ENCODE assay signal across 13 cellular contexts in genomic region chr2:8566788-8567468, GRCh38.
A peak's percentile ranks its signal among the peaks of the same experiment; 100 is the strongest.
DNase-seq lines count a peak whose midpoint lies in the region; ATAC-seq and TF ChIP-seq lines count a peak whose summit lies in the region.
"Had no signal": no experiment of that assay in that cellular context is flagged by ENCODE, and none has a peak within 500 bp of the region (broad histone marks: within the 10 kb centered on the region; RNA-seq: fewer than 3 reads in every experiment).

No MANE protein-coding gene starts in this region.

- POLR2A ChIA-PET in HEK293 (lab: Yijun Ruan, JAX), result interaction anchor here (1.5 kb wide), 1 partner anchor 114 kb away, joined by 5 read pairs; the partner anchor contains the start of gene ID2

- H2AFZ ChIP-seq in neural progenitor cell (replicated peaks), result no peak overlapping the region

- no peak overlapping the region for H3K4me3 Mint-ChIP-seq in neural progenitor cell
- H3K4me3 Mint-ChIP-seq: activated naive CD8-positive, alpha-beta T cell treated with anti-CD3 and anti-CD28 coated beads, Interleukin-2, amount 10 ng/mL, durations not matched to agents 7 days and 5 days; central memory CD8-positive, alpha-beta T cell had no signal

- H3K36me3 Mint-ChIP-seq in neural progenitor cell, result peaks cover 2% of the 10 kb centered on the region

- no peak for TF ChIP-seq POLR2A in upper lobe of left lung (IDR thresholded peaks at IDR 0.05)

- H3K79me2 ChIP-seq in neural progenitor cell (ENCODE audit: low read depth), result no peaks in the 10 kb centered on the region

- no peak for TF ChIP-seq EP300 in upper lobe of left lung (IDR thresholded peaks at IDR 0.05)

- no peaks in the 10 kb centered on the region for H3F3A ChIP-seq in neural progenitor cell (ENCODE audit: low read depth)

- CTCF ChIA-PET in HEK293 (lab: Yijun Ruan, JAX), result no interaction called here

- TF ChIP-seq CTCF in HEK293 (tag by site-specific recombination; IDR thresholded peaks at IDR 0.05) (no peak), neural progenitor cell (IDR thresholded peaks at IDR 0.05) (no peak), upper lobe of left lung (IDR thresholded peaks at IDR 0.05) (no peak)

- H3K4me3 ChIP-seq in HEK293 (ENCODE audit: low read depth, low read length) (no peak overlapping the region), neural progenitor cell (no peak overlapping the region), upper lobe of left lung (no peak overlapping the region)

- H3K9me3 ChIP-seq in HEK293 (ENCODE audit: control insufficient read depth, insufficient read depth, low read depth, low read length), result no peaks in the 10 kb centered on the region
- no peaks in the 10 kb centered on the region for H3K9me3 ChIP-seq in neural progenitor cell (ENCODE audit: low read depth)
- no peaks in the 10 kb centered on the region for H3K9me3 ChIP-seq in upper lobe of left lung

- peaks cover 38% of the 10 kb centered on the region for H3K4me1 Mint-ChIP-seq in neural progenitor cell

- H3K4me2 ChIP-seq in neural progenitor cell, result no peak overlapping the region

- H3K27ac ChIP-seq in HEK293 (ENCODE audit: extremely low read depth, low read depth, low read length), result no peak overlapping the region
- no peak overlapping the region for H3K27ac ChIP-seq in neural progenitor cell
- H3K27ac ChIP-seq in upper lobe of left lung, result no peak overlapping the region
- H3K27ac ChIP-seq: VCaP had no signal

- peak; percentile 42 for DNase-seq in NCI-H2107 treated with DMSO at 0.1 percent for 48 hours (lab: John Stamatoyannopoulos, UW; ENCODE audit: unreplicated experiment)
- DNase-seq in amniotic epithelial cell (ENCODE audit: low read depth), result peak; percentile 6
- no peak for DNase-seq in neural progenitor cell (ENCODE audit: low spot score)
- DNase-seq in upper lobe of left lung, result no peak
- DNase-seq in T-helper 1 cell, result no peak
- DNase-seq in middle frontal gyrus (ENCODE audit: extremely low spot score, low spot score), result no peak
- DNase-seq: activated naive CD8-positive, alpha-beta T cell treated with anti-CD3 and anti-CD28 coated beads, Interleukin-2, amount 10 ng/mL, durations not matched to agents 7 days and 5 days; foreskin melanocyte; stimulated activated naive CD4-positive, alpha-beta T cell treated with Interleukin-2 at 50 U/mL for 16 hours had no signal

- WGBS in upper lobe of left lung, 2 donors, result 92 to 95% methylated on average over 13 of the region's 13 CpGs

- no peaks in the 10 kb centered on the region for H3K4me1 ChIP-seq in HEK293 (ENCODE audit: control insufficient read depth, insufficient read depth, low read length)
- H3K4me1 ChIP-seq in neural progenitor cell, result no peaks in the 10 kb centered on the region
- H3K4me1 ChIP-seq in upper lobe of left lung, result no peaks in the 10 kb centered on the region

- ATAC-seq in upper lobe of left lung (ENCODE audit: low FRiP score in 2 of 2), result no peak
- no peak for ATAC-seq in HG03159 (IDR thresholded peaks at IDR 0.05; ENCODE audit: unreplicated experiment)

- H4K20me1 ChIP-seq in neural progenitor cell (ENCODE audit: low read depth), result no peaks in the 10 kb centered on the region

- peak overlapping the region; percentile 39 for H3K27ac Mint-ChIP-seq in neural progenitor cell

- H3K27me3 ChIP-seq in neural progenitor cell, result no peaks in the 10 kb centered on the region
- no peaks in the 10 kb centered on the region for H3K27me3 ChIP-seq in upper lobe of left lung

- no peaks in the 10 kb centered on the region for H3K36me3 ChIP-seq in HEK293 (ENCODE audit: control insufficient read depth in 2 of 2, insufficient read depth in 1 of 2, low read length in 2 of 2)
- H3K36me3 ChIP-seq in neural progenitor cell, result no peaks in the 10 kb centered on the region
- no peaks in the 10 kb centered on the region for H3K36me3 ChIP-seq in upper lobe of left lung

- H3K9ac ChIP-seq in neural progenitor cell, result no peak overlapping the region

- H3K27me3 Mint-ChIP-seq in neural progenitor cell (ENCODE audit: insufficient read depth, low read depth), result peaks cover 7% of the 10 kb centered on the region
- H3K27me3 Mint-ChIP-seq: central memory CD8-positive, alpha-beta T cell had no signal

- H3K9me3 Mint-ChIP-seq in neural progenitor cell, result peaks cover 9% of the 10 kb centered on the region
- H3K9me3 Mint-ChIP-seq: central memory CD8-positive, alpha-beta T cell had no signal

TF ChIP-seq in HEK293, 187 proteins besides CTCF, POLR2A, EP300 and RAD21:
- TF ChIP-seq GLIS1 (tag by site-specific recombination; IDR thresholded peaks at IDR 0.05) (no peak), SCRT2 (tag by site-specific recombination; IDR thresholded peaks at IDR 0.05) (peak; percentile 69), ZNF404 (tag by site-specific recombination; IDR thresholded peaks at IDR 0.05) (no peak), ZNF600 (tag by site-specific recombination; IDR thresholded peaks at IDR 0.05) (no peak), GLI4 (tag by site-specific recombination; IDR thresholded peaks at IDR 0.05) (no peak), ZNF184 (tag by site-specific recombination; IDR thresholded peaks at IDR 0.05) (no peak), IKZF3 (tag by site-specific recombination; IDR thresholded peaks at IDR 0.05) (no peak), ZNF624 (tag by site-specific recombination; IDR thresholded peaks at IDR 0.05) (no peak)

Comparison
In these comparisons a context has a peak if more than half of its experiments do, and no peak if none do; other contexts are left out.
1. DNase-seq: peak in NCI-H2107 treated with DMSO at 0.1 percent for 48 hours (single experiment) and amniotic epithelial cell (single experiment); none in neural progenitor cell (single experiment), upper lobe of left lung (0 of 2), T-helper 1 cell (0 of 5) and middle frontal gyrus (single experiment).